ENCODE assay signal across 9 cellular contexts in genomic region chr3:157155591-157155990, GRCh38. TPM values are rescaled to one million over a fixed set of nuclear protein-coding genes. Genes with fewer than 3 reads are reported as not detected.
A peak's percentile ranks its signal among the peaks of the same experiment; 100 is the strongest.
DNase-seq lines count a peak whose midpoint lies in the region; ATAC-seq and TF ChIP-seq lines count a peak whose summit lies in the region.
"Had no signal": no experiment of that assay in that cellular context is flagged by ENCODE, and none has a peak within 500 bp of the region (broad histone marks: within the 10 kb centered on the region; RNA-seq: fewer than 3 reads in every experiment).

No MANE protein-coding gene starts in this region.

- H3K36me3 ChIP-seq in DND-41 (ENCODE audit: insufficient read depth, low read length) = peaks cover 87% of the 10 kb centered on the region
- peaks cover 92% of the 10 kb centered on the region for H3K36me3 ChIP-seq in OCI-LY1 (ENCODE audit: insufficient read depth, low read length)
- peaks cover 42 to 69% of the 10 kb centered on the region in 2 donors for H3K36me3 ChIP-seq in duodenal mucosa (ENCODE audit: control insufficient read depth in 1 of 2, insufficient read depth in 2 of 2, low read length in 2 of 2)
- peaks cover 84% of the 10 kb centered on the region for H3K36me3 ChIP-seq in neutrophil

- TF ChIP-seq CTCF in DND-41 (IDR thresholded peaks at IDR 0.05; ENCODE audit: borderline replicate concordance, extremely low read depth, low read length, poor library complexity, severe bottlenecking) = no peak
- TF ChIP-seq CTCF in OCI-LY1 (IDR thresholded peaks at IDR 0.05; ENCODE audit: low read length) = no peak
- no peak for TF ChIP-seq CTCF in neutrophil (IDR thresholded peaks at IDR 0.05)

- H3K27me3 ChIP-seq in DND-41 (ENCODE audit: insufficient read depth, low read length, poor library complexity) = no peaks in the 10 kb centered on the region
- no peaks in the 10 kb centered on the region for H3K27me3 ChIP-seq in OCI-LY1 (ENCODE audit: insufficient read depth, low read length)
- H3K27me3 ChIP-seq in duodenal mucosa (ENCODE audit: control insufficient read depth in 1 of 2, insufficient read depth in 2 of 2, low read length in 2 of 2) = no peaks in the 10 kb centered on the region
- H3K27me3 ChIP-seq in neutrophil = no peaks in the 10 kb centered on the region

- H3K9ac ChIP-seq in DND-41 (ENCODE audit: low read depth, low read length) (0 out of 2 replicates have a peak overlapping the region, but pooled peaks have one; percentile 95), OCI-LY1 (ENCODE audit: low read length) (no peak overlapping the region), duodenal mucosa (ENCODE audit: low read depth in 1 of 2, low read length in 2 of 2) (peak overlapping the region in 1 of 2 donors; percentile 9)

- H2AFZ ChIP-seq in DND-41 (ENCODE audit: low read depth, low read length) = no peak overlapping the region
- no peak overlapping the region for H2AFZ ChIP-seq in OCI-LY1 (ENCODE audit: low read length)

- no peaks in the 10 kb centered on the region for H3F3A ChIP-seq in OCI-LY1 (ENCODE audit: insufficient read depth, low read length)

- no peaks in the 10 kb centered on the region for H3K9me2 ChIP-seq in OCI-LY1 (ENCODE audit: low read depth, low read length)

- H3K4me3 ChIP-seq in DND-41 (ENCODE audit: low read depth in 1 of 2, low read length in 2 of 2) (peak overlapping the region; percentile 33 to 76; a peak in 1 of 4 replicates), OCI-LY1 (ENCODE audit: low read depth, low read length, poor library complexity, severe bottlenecking) (peak overlapping the region; percentile 4), duodenal mucosa (ENCODE audit: low read depth in 1 of 2, low read length in 2 of 2) (peak overlapping the region; percentile 16 to 53), neutrophil (ENCODE audit: low read depth in 1 of 2, low read length in 1 of 2) (no peak overlapping the region)

- H3K4me2 ChIP-seq in DND-41 (ENCODE audit: insufficient read depth, low read length) (peak overlapping the region; percentile 80), OCI-LY1 (ENCODE audit: low read length) (peak overlapping the region; percentile 98)

- H3K4me1 ChIP-seq in DND-41 (ENCODE audit: insufficient read depth, low read length) (peaks cover 52% of the 10 kb centered on the region), OCI-LY1 (ENCODE audit: insufficient read depth, low read length, severe bottlenecking) (peaks cover 53% of the 10 kb centered on the region), duodenal mucosa (ENCODE audit: control insufficient read depth in 1 of 2, insufficient read depth in 2 of 2, low read length in 2 of 2) (peaks cover 40 to 56% of the 10 kb centered on the region in 2 donors), neutrophil (ENCODE audit: control insufficient read depth in 1 of 2, insufficient read depth in 1 of 2, low read depth in 1 of 2, low read length in 1 of 2) (peaks cover 51 to 57% of the 10 kb centered on the region in 2 experiments)

- H3K27ac ChIP-seq in DND-41 (ENCODE audit: low read length) = no peak overlapping the region
- no peak overlapping the region for H3K27ac ChIP-seq in OCI-LY1 (ENCODE audit: low read depth, low read length, poor library complexity, severe bottlenecking)
- no peak overlapping the region for H3K27ac ChIP-seq in duodenal mucosa (ENCODE audit: low read depth, low read length)
- peak overlapping the region; percentile 26 for H3K27ac ChIP-seq in neutrophil

- H3K79me2 ChIP-seq in DND-41 (ENCODE audit: insufficient read depth, low read length) = peaks cover 91% of the 10 kb centered on the region
- peaks cover 71% of the 10 kb centered on the region for H3K79me2 ChIP-seq in OCI-LY1 (ENCODE audit: insufficient read depth, low read length)

- ATAC-seq in DND-41 (ENCODE audit: insufficient read depth, low read depth) = no peak
- ATAC-seq in HG02798 (IDR thresholded peaks at IDR 0.05; ENCODE audit: poor library complexity, unreplicated experiment) = no peak
- ATAC-seq: activated CD4-positive, CD25-positive, alpha-beta regulatory T cell treated with anti-CD3 and anti-CD28 coated beads, Interleukin-2, amount 50 U/mL, for 24 hours had no signal

- H3K9me3 ChIP-seq in DND-41 (ENCODE audit: insufficient read depth, low read length, severe bottlenecking) (no peaks in the 10 kb centered on the region), OCI-LY1 (ENCODE audit: low read length) (no peaks in the 10 kb centered on the region), duodenal mucosa (ENCODE audit: control insufficient read depth in 1 of 2, low read length in 2 of 2) (no peaks in the 10 kb centered on the region), neutrophil (no peaks in the 10 kb centered on the region)

- DNase-seq in DND-41 (no peak), DMS79 (lab: John Stamatoyannopoulos, UW) (no peak), HT-29 (ENCODE audit: low spot score) (no peak)
- DNase-seq: NCI-H1436 treated with DMSO at 0.1 percent for 48 hours had no signal

- H4K20me1 ChIP-seq in DND-41 (ENCODE audit: insufficient read depth, low read length) (peaks cover 83% of the 10 kb centered on the region), OCI-LY1 (ENCODE audit: insufficient read depth, low read length) (peaks cover 41% of the 10 kb centered on the region)

RNA-seq across cellular contexts. Expression of gene CCNL1, which starts 4.4 kb away (rescaled TPM):
- 302 and 313 TPM in 2 replicates for total RNA-seq in HT-29 (2014; rRNA removed; shearing (Covaris generic))

Comparison
In these comparisons a context has a peak if more than half of its experiments do, and no peak if none do; other contexts are left out.
1. H3K4me3 ChIP-seq: peak in DND-41 (2 of 2), OCI-LY1 (single experiment) and duodenal mucosa (2 of 2); none in neutrophil (0 of 2).